In genomic region chr17:82231312-82231561, GRCh38 we compare ENCODE assay signal across 9 cellular contexts. TPM values are rescaled to one million over a fixed set of nuclear protein-coding genes. Genes with fewer than 3 reads are reported as not detected.
A peak's percentile ranks its signal among the peaks of the same experiment; 100 is the strongest.
DNase-seq lines count a peak whose midpoint lies in the region; ATAC-seq, FAIRE-seq and TF ChIP-seq lines count a peak whose summit lies in the region.
"Had no signal": no experiment of that assay in that cellular context is flagged by ENCODE, and none has a peak within 500 bp of the region (broad histone marks: within the 10 kb centered on the region; RNA-seq: fewer than 3 reads in every experiment).

No MANE protein-coding gene starts in this region.

- H3K4me3 ChIP-seq in iPS-18a (ENCODE audit: low read length), result peak overlapping the region; percentile 51
- peak overlapping the region; percentile 53 to 72 for H3K4me3 ChIP-seq in stomach smooth muscle (ENCODE audit: low read length in 2 of 2)

- H3K27me3 ChIP-seq in iPS-18a (ENCODE audit: control insufficient read depth, insufficient read depth, low read length) (peaks cover 71% of the 10 kb centered on the region), stomach smooth muscle (ENCODE audit: control insufficient read depth in 1 of 2, insufficient read depth in 2 of 2, low read length in 2 of 2) (no peaks in the 10 kb centered on the region)

- H3K36me3 ChIP-seq in iPS-18a (ENCODE audit: control insufficient read depth, low read depth, low read length) (no peaks in the 10 kb centered on the region), stomach smooth muscle (ENCODE audit: control insufficient read depth in 2 of 2, insufficient read depth in 2 of 2, low read length in 2 of 2) (no peaks in the 10 kb centered on the region)

- no peak for FAIRE-seq in D721Med (lab: Jason Lieb, UNC)

- DNase-seq in D721Med (ENCODE audit: insufficient read length, low spot score) (no peak), NOMO-1 treated with dmso at 0.1 percent for 144 hours (lab: John Stamatoyannopoulos, UW; ENCODE audit: unreplicated experiment) (no peak), DMS79 treated with DMSO at 0.1 percent for 48 hours (lab: John Stamatoyannopoulos, UW) (no peak)
- DNase-seq: activated T-cell treated with anti-CD3 and anti-CD28 coated beads, Interleukin-2, amount 50 U/mL, for 4 hours had no signal

- no peak for TF ChIP-seq CTCF in D721Med (IDR thresholded peaks at IDR 0.05; ENCODE audit: insufficient read depth, missing control alignments)

- ATAC-seq in GM21723 (IDR thresholded peaks at IDR 0.05; ENCODE audit: unreplicated experiment) (peak; percentile 18), HG03045 (IDR thresholded peaks at IDR 0.05; ENCODE audit: unreplicated experiment) (no peak)

- no peaks in the 10 kb centered on the region for H3K9me3 ChIP-seq in iPS-18a (ENCODE audit: control insufficient read depth, low read depth, low read length)
- no peaks in the 10 kb centered on the region for H3K9me3 ChIP-seq in stomach smooth muscle (ENCODE audit: control insufficient read depth in 2 of 2, low read length in 2 of 2)

- H3K9ac ChIP-seq in iPS-18a (ENCODE audit: low read length) (no peak overlapping the region), stomach smooth muscle (ENCODE audit: low read length in 2 of 2) (peak overlapping the region; percentile 36 to 57)

- WGBS in adipose tissue, 3 donors, result 1 to 11% (median 2%) methylated on average over 15 to 18 of the region's 18 CpGs

- peaks cover 4% of the 10 kb centered on the region for H3K4me1 ChIP-seq in iPS-18a (ENCODE audit: control insufficient read depth, low read depth, low read length)
- H3K4me1 ChIP-seq in stomach smooth muscle (ENCODE audit: control insufficient read depth, insufficient read depth, low read length), result peaks cover 56% of the 10 kb centered on the region

- H3K27ac ChIP-seq in adipose tissue (ENCODE audit: low read depth, low read length) (peak overlapping the region; percentile 90), iPS-18a (ENCODE audit: low read length) (no peak overlapping the region), stomach smooth muscle (ENCODE audit: low read length) (peak overlapping the region; percentile 67)

RNA-seq across cellular contexts. Expression of gene SLC16A3, which starts 2.4 kb away (rescaled TPM):
- 10 to 100 TPM in 2 of 3 donors, 1 to 10 TPM in 1; 6.5 to 36.7 (median 16.5) TPM for polyA plus RNA-seq in adipose tissue

RNA-seq across cellular contexts. Expression of gene CCDC57, which starts 18.6 kb away (rescaled TPM):
- 10 to 100 TPM; 22.7 to 23.7 (median 22.9) TPM for polyA plus RNA-seq in adipose tissue

RNA-seq across cellular contexts. Expression of gene CSNK1D, which starts 42.3 kb away (rescaled TPM):
- 100 to 1,000 TPM in 1 of 3 donors, 10 to 100 TPM in 2; 69.1 to 113 (median 90.8) TPM for polyA plus RNA-seq in adipose tissue
